In the genomic region with DNA sequence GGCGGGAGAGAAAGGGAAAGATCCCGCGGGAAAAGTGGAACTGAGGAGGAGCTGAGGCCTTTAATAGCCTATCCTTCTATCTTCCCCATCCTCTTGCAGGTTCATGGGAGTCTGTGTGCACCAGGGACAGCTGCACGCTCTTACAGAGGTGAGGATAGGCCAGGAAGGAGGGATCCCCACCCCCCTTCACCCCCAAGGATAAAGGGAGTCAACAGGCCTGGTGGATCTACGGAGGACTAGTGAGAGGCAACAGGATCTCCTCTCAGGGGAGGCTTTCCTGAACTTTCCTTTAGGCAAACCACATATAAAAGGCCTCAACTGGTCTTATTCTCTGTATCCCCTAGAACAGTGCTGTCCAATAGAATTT, we compare ENCODE assay signal across 8 cellular contexts. TPM values are rescaled to one million over a fixed set of nuclear protein-coding genes. Genes with fewer than 3 reads are reported as not detected.
A peak's percentile ranks its signal among the peaks of the same experiment; 100 is the strongest.
DNase-seq lines count a peak whose midpoint lies in the region; ATAC-seq and TF ChIP-seq lines count a peak whose summit lies in the region.

No MANE protein-coding gene starts in this region.

- peaks cover 31% of the 10 kb centered on the region for H3K4me1 Mint-ChIP-seq in activated naive CD8-positive, alpha-beta T cell treated with anti-CD3 and anti-CD28 coated beads, Interleukin-2, amount 10 ng/mL, durations not matched to agents 7 days and 5 days
- H3K4me1 Mint-ChIP-seq in type B pancreatic cell (ENCODE audit: unreplicated experiment): peaks cover 19% of the 10 kb centered on the region

- DNase-seq in cardiac muscle cell (ENCODE audit: low read depth in 1 of 2, low spot score in 1 of 2) (no peak), Right ventricle myocardium inferior (ENCODE audit: missing footprints) (no peak), left lung (no peak), type B pancreatic cell (ENCODE audit: extremely low spot score, unreplicated experiment) (no peak), epidermal melanocyte (ENCODE audit: insufficient read length, low spot score) (no peak)
- DNase-seq in activated naive CD8-positive, alpha-beta T cell treated with anti-CD3 and anti-CD28 coated beads, Interleukin-2, amount 10 ng/mL, durations not matched to agents 7 days and 5 days: no peak

- no peak overlapping the region for H3K27ac ChIP-seq in cardiac muscle cell
- peak overlapping the region in 1 of 2 donors; percentile 71 for H3K27ac ChIP-seq in left lung

- H3K4me3 ChIP-seq in cardiac muscle cell (peak overlapping the region; percentile 66), left lung (peak overlapping the region; percentile 57 to 70)

- H3K4me1 ChIP-seq in cardiac muscle cell (ENCODE audit: low read depth): peaks cover 3% of the 10 kb centered on the region
- H3K4me1 ChIP-seq in left lung: peaks cover 21 to 35% of the 10 kb centered on the region in 2 donors

- POLR2A ChIA-PET in activated naive CD8-positive, alpha-beta T cell treated with anti-CD3 and anti-CD28 coated beads, Interleukin-2, amount 10 ng/mL, durations not matched to agents 7 days and 5 days (lab: Charles Lee): interaction anchor here (0.7 to 3.1 kb wide), 8 partner anchors 9 to 59 kb away, joined by 3 to 29 read pairs (median 6); partner anchors contain the start of genes ARHGEF39, CCDC107 and RMRP

- no peaks in the 10 kb centered on the region for H3K27me3 ChIP-seq in cardiac muscle cell
- no peaks in the 10 kb centered on the region for H3K27me3 ChIP-seq in left lung

- no peaks in the 10 kb centered on the region for H3K9me3 Mint-ChIP-seq in activated naive CD8-positive, alpha-beta T cell treated with anti-CD3 and anti-CD28 coated beads, Interleukin-2, amount 10 ng/mL, durations not matched to agents 7 days and 5 days
- peaks cover 5% of the 10 kb centered on the region for H3K9me3 Mint-ChIP-seq in type B pancreatic cell

- intact Hi-C loops in Right ventricle myocardium inferior (cut with DNase I): no loop called here
- intact Hi-C loops in left lung (cut with DNase I): no loop called here

- H3K4me3 Mint-ChIP-seq in activated naive CD8-positive, alpha-beta T cell treated with anti-CD3 and anti-CD28 coated beads, Interleukin-2, amount 10 ng/mL, durations not matched to agents 7 days and 5 days: peak overlapping the region; percentile 88
- peak overlapping the region; percentile 89 for H3K4me3 Mint-ChIP-seq in type B pancreatic cell

- H3K36me3 ChIP-seq in cardiac muscle cell (peaks cover 10% of the 10 kb centered on the region), left lung (peaks cover 0 to 30% of the 10 kb centered on the region in 2 donors)

- TF ChIP-seq CTCF in cardiac muscle cell (IDR thresholded peaks at IDR 0.05; ENCODE audit: low read depth, low read length) (no peak), left lung (IDR thresholded peaks at IDR 0.05) (no peak), type B pancreatic cell (conservative IDR thresholded peaks at IDR 0.05) (no peak)

- peaks cover 9% of the 10 kb centered on the region for H3K36me3 Mint-ChIP-seq in activated naive CD8-positive, alpha-beta T cell treated with anti-CD3 and anti-CD28 coated beads, Interleukin-2, amount 10 ng/mL, durations not matched to agents 7 days and 5 days
- H3K36me3 Mint-ChIP-seq in type B pancreatic cell: peaks cover 9% of the 10 kb centered on the region

- H3K27me3 Mint-ChIP-seq in activated naive CD8-positive, alpha-beta T cell treated with anti-CD3 and anti-CD28 coated beads, Interleukin-2, amount 10 ng/mL, durations not matched to agents 7 days and 5 days: no peaks in the 10 kb centered on the region
- H3K27me3 Mint-ChIP-seq in type B pancreatic cell: no peaks in the 10 kb centered on the region

- ATAC-seq in Right ventricle myocardium inferior: no peak
- ATAC-seq in activated naive CD8-positive, alpha-beta T cell treated with anti-CD3 and anti-CD28 coated beads, Interleukin-2, amount 10 ng/mL, durations not matched to agents 7 days and 5 days (ENCODE audit: low read depth): no peak
- ATAC-seq in left lung: no peak
- ATAC-seq in GM18858 (IDR thresholded peaks at IDR 0.05; ENCODE audit: unreplicated experiment): no peak
- no peak for ATAC-seq in GM19455 (IDR thresholded peaks at IDR 0.05; ENCODE audit: unreplicated experiment)

- no peaks in the 10 kb centered on the region for H3K9me3 ChIP-seq in cardiac muscle cell (ENCODE audit: low read depth)
- H3K9me3 ChIP-seq in left lung: no peaks in the 10 kb centered on the region

- peak overlapping the region; percentile 15 for H3K27ac Mint-ChIP-seq in activated naive CD8-positive, alpha-beta T cell treated with anti-CD3 and anti-CD28 coated beads, Interleukin-2, amount 10 ng/mL, durations not matched to agents 7 days and 5 days
- H3K27ac Mint-ChIP-seq in type B pancreatic cell: peak overlapping the region; percentile 43

RNA-seq across cellular contexts. Expression of gene TESK1, which starts 1.1 kb away (rescaled TPM):
- 32.4 and 42.5 TPM in 2 replicates for total RNA-seq in cardiac muscle cell
- polyA plus RNA-seq in cardiac muscle cell: 30.3 and 30.8 TPM in 2 replicates
- 27.3 TPM for total RNA-seq in Right ventricle myocardium inferior
- 10 to 100 TPM; 42.2 to 42.8 TPM for total RNA-seq in activated naive CD8-positive, alpha-beta T cell treated with anti-CD3 and anti-CD28 coated beads, Interleukin-2, amount 10 ng/mL, durations not matched to agents 7 days and 5 days
- total RNA-seq in left lung: 10 to 100 TPM; 40.6 to 44.6 TPM
- total RNA-seq in type B pancreatic cell (ENCODE audit: low replicate concordance): 30.6 and 42.4 TPM in 2 replicates

RNA-seq across cellular contexts. Expression of gene CD72, which starts 12.1 kb away (rescaled TPM):
- total RNA-seq in cardiac muscle cell (1.4 and 5.1 TPM in 2 replicates), Right ventricle myocardium inferior (0.89 TPM), left lung (1 to 10 TPM; 3.4 to 4.0 TPM), type B pancreatic cell (ENCODE audit: low replicate concordance) (1.5 and 2.8 TPM in 2 replicates)
- 2.3 and 12.3 TPM in 2 replicates for polyA plus RNA-seq in cardiac muscle cell
- 10 to 100 TPM; 15.3 to 18.4 TPM for total RNA-seq in activated naive CD8-positive, alpha-beta T cell treated with anti-CD3 and anti-CD28 coated beads, Interleukin-2, amount 10 ng/mL, durations not matched to agents 7 days and 5 days

RNA-seq across cellular contexts. Expression of gene SIT1, which starts 44.6 kb away (rescaled TPM):
- total RNA-seq in cardiac muscle cell (not detected in 2 replicates), Right ventricle myocardium inferior (not detected), left lung (1 to 10 TPM in 1 of 2 donors, under 1 TPM in 1; 0.99 to 2.4 TPM), type B pancreatic cell (ENCODE audit: low replicate concordance) (not detected in 2 replicates)
- 0.21 and 0.46 TPM in 2 replicates for polyA plus RNA-seq in cardiac muscle cell
- total RNA-seq in activated naive CD8-positive, alpha-beta T cell treated with anti-CD3 and anti-CD28 coated beads, Interleukin-2, amount 10 ng/mL, durations not matched to agents 7 days and 5 days: 100 to 1,000 TPM; 174 to 195 TPM

RNA-seq across cellular contexts. Expression of gene RMRP, which starts 51.7 kb away (rescaled TPM):
- 6,299 and 17,487 TPM in 2 replicates for total RNA-seq in cardiac muscle cell
- polyA plus RNA-seq in cardiac muscle cell: not detected in 2 replicates
- 15,747 TPM for total RNA-seq in Right ventricle myocardium inferior
- over 10,000 TPM; 10,447 to 10,452 TPM for total RNA-seq in activated naive CD8-positive, alpha-beta T cell treated with anti-CD3 and anti-CD28 coated beads, Interleukin-2, amount 10 ng/mL, durations not matched to agents 7 days and 5 days
- total RNA-seq in left lung: over 10,000 TPM; 27,227 to 27,465 TPM
- 16,039 and 18,328 TPM in 2 replicates for total RNA-seq in type B pancreatic cell (ENCODE audit: low replicate concordance)

RNA-seq across cellular contexts. Expression of gene CCDC107, which starts 52.0 kb away (rescaled TPM):
- 26.5 and 29.3 TPM in 2 replicates for total RNA-seq in cardiac muscle cell
- polyA plus RNA-seq in cardiac muscle cell: 68.5 and 75.1 TPM in 2 replicates
- total RNA-seq in Right ventricle myocardium inferior: 58.6 TPM
- 10 to 100 TPM; 32.7 to 36.3 TPM for total RNA-seq in activated naive CD8-positive, alpha-beta T cell treated with anti-CD3 and anti-CD28 coated beads, Interleukin-2, amount 10 ng/mL, durations not matched to agents 7 days and 5 days
- total RNA-seq in left lung: 10 to 100 TPM; 24.7 to 25.6 TPM
- 15.6 and 17.2 TPM in 2 replicates for total RNA-seq in type B pancreatic cell (ENCODE audit: low replicate concordance)

Comparison
In these comparisons a context has a peak if more than half of its experiments do, and no peak if none do; other contexts are left out.
1. RNA of gene SIT1, which starts 44.6 kb away (total RNA-seq): 174 to 195 TPM in activated naive CD8-positive, alpha-beta T cell treated with anti-CD3 and anti-CD28 coated beads, Interleukin-2, amount 10 ng/mL, durations not matched to agents 7 days and 5 days; 0.99 to 2.4 TPM in left lung, not detected in Right ventricle myocardium inferior (single experiment), not detected in cardiac muscle cell and not detected in type B pancreatic cell; every median in the first group is over 10 times any median in the second.